1 cellular context compared by ENCODE assay signal in genomic region chr17:44133918-44134476, GRCh38.
TF ChIP-seq lines count a peak whose summit lies in the region.

No MANE protein-coding gene starts in this region.

TF ChIP-seq in HepG2, 621 proteins besides CTCF, POLR2A, EP300 and RAD21 (continued from another document and continues in another):
- TF ChIP-seq ERF (CRISPR knock-in tag; IDR thresholded peaks at IDR 0.05) (peak; percentile 57; the same call in 1 of the 2 replicates), ZNF556 (CRISPR knock-in tag; IDR thresholded peaks at IDR 0.05; ENCODE audit: borderline replicate concordance) (peak; percentile 94), CBX1 (IDR thresholded peaks at IDR 0.05; ENCODE audit: low read depth) (peak; percentile 38), HOXA3 (CRISPR knock-in tag; IDR thresholded peaks at IDR 0.05) (peak; percentile 63; the same call in 1 of the 2 replicates), REL (CRISPR knock-in tag; conservative IDR thresholded peaks at IDR 0.05) (no peak), CEBPG (CRISPR knock-in tag; IDR thresholded peaks at IDR 0.05) (peak; percentile 38; the same call in 1 of the 2 replicates), ZNF501 (CRISPR knock-in tag; IDR thresholded peaks at IDR 0.05) (peak; percentile 84; the same call in 1 of the 2 replicates), SKI (IDR thresholded peaks at IDR 0.05; ENCODE audit: partially characterized antibody) (peak; percentile 39), ZNF607 (CRISPR knock-in tag; IDR thresholded peaks at IDR 0.05; ENCODE audit: borderline replicate concordance) (no peak), ZNF670 (CRISPR knock-in tag; IDR thresholded peaks at IDR 0.05; ENCODE audit: borderline replicate concordance) (peak; percentile 93), ZNF451 (CRISPR knock-in tag; IDR thresholded peaks at IDR 0.05) (peak; percentile 61; the same call in 1 of the 2 replicates), RORA (CRISPR knock-in tag; IDR thresholded peaks at IDR 0.05) (no peak), ZNF83 (CRISPR knock-in tag; IDR thresholded peaks at IDR 0.05; ENCODE audit: borderline replicate concordance) (peak; percentile 50; the same call in 1 of the 2 replicates), KDM3A (CRISPR knock-in tag; IDR thresholded peaks at IDR 0.05; ENCODE audit: low read depth) (0 out of 2 replicates have a peak, but pooled peaks have one; percentile 59), SNAPC2 (CRISPR knock-in tag; IDR thresholded peaks at IDR 0.05) (peak; percentile 86; the same call in 1 of the 2 replicates), ZMYM3 (CRISPR knock-in tag; IDR thresholded peaks at IDR 0.05) (peak; percentile 98), GATA4 (IDR thresholded peaks at IDR 0.05; ENCODE audit: borderline replicate concordance, low read depth) (no peak), GATAD2A (CRISPR knock-in tag; IDR thresholded peaks at IDR 0.05) (peak; percentile 88), ZNF143 (CRISPR knock-in tag; IDR thresholded peaks at IDR 0.05) (peak; percentile 56), YY1 (IDR thresholded peaks at IDR 0.05; ENCODE audit: insufficient read depth, insufficient replicate concordance, low read depth, low read length) (peak; percentile 32), CEBPZ (IDR thresholded peaks at IDR 0.05; ENCODE audit: low read length) (no peak), IKZF4 (CRISPR knock-in tag; IDR thresholded peaks at IDR 0.05; ENCODE audit: borderline replicate concordance, low read depth, not compliant biosample characterization) (no peak), MAX (IDR thresholded peaks at IDR 0.05) (peak; percentile 95), HNF4G (IDR thresholded peaks at IDR 0.05; ENCODE audit: borderline replicate concordance, low read depth, low read length) (no peak; the same call in 1 of the 2 replicates), HNF4G (CRISPR knock-in tag; IDR thresholded peaks at IDR 0.05; ENCODE audit: borderline replicate concordance, low read depth) (peak; percentile 95; the same call in 1 of the 2 replicates), ZNF121 (CRISPR knock-in tag; IDR thresholded peaks at IDR 0.05) (no peak; the same call in 1 of the 2 replicates), SMARCC2 (IDR thresholded peaks at IDR 0.05) (no peak), MXD4 (CRISPR knock-in tag; IDR thresholded peaks at IDR 0.05) (peak; percentile 54; the same call in 1 of the 2 replicates), HNF4A (CRISPR knock-in tag; IDR thresholded peaks at IDR 0.05) (peak; percentile 89), HIC2 (CRISPR knock-in tag; IDR thresholded peaks at IDR 0.05; ENCODE audit: low read depth) (peak; percentile 76; the same call in 1 of the 2 replicates), ZNF44 (CRISPR knock-in tag; IDR thresholded peaks at IDR 0.05) (0 out of 2 replicates have a peak, but pooled peaks have one; percentile 81), MLX (CRISPR knock-in tag; IDR thresholded peaks at IDR 0.05) (peak; percentile 83), ZNF639 (CRISPR knock-in tag; conservative IDR thresholded peaks at IDR 0.05) (0 out of 2 replicates have a peak, but pooled peaks have one; percentile 55), TOE1 (CRISPR knock-in tag; IDR thresholded peaks at IDR 0.05) (no peak), ZBTB7B (CRISPR knock-in tag; IDR thresholded peaks at IDR 0.05) (peak; percentile 85), PPARG (CRISPR knock-in tag; conservative IDR thresholded peaks at IDR 0.05) (peak; percentile 58; the same call in 1 of the 2 replicates), NR2F6 (IDR thresholded peaks at IDR 0.05) (peak; percentile 24; the same call in 1 of the 2 replicates), NR2F6 (CRISPR knock-in tag; IDR thresholded peaks at IDR 0.05) (peak; percentile 86), ZNF354B (CRISPR knock-in tag; IDR thresholded peaks at IDR 0.05) (no peak), ZNF331 (CRISPR knock-in tag; IDR thresholded peaks at IDR 0.05) (peak; percentile 81), MEF2D (CRISPR knock-in tag; IDR thresholded peaks at IDR 0.05) (peak; percentile 91), ZFP91 (CRISPR knock-in tag; IDR thresholded peaks at IDR 0.05; ENCODE audit: borderline replicate concordance) (peak; percentile 87), ZBTB8A (CRISPR knock-in tag; IDR thresholded peaks at IDR 0.05; ENCODE audit: borderline replicate concordance, low read depth) (0 out of 2 replicates have a peak, but pooled peaks have one; percentile 24), CREB3 (CRISPR knock-in tag; IDR thresholded peaks at IDR 0.05) (no peak)
- TF ChIP-seq, protein P1, sequence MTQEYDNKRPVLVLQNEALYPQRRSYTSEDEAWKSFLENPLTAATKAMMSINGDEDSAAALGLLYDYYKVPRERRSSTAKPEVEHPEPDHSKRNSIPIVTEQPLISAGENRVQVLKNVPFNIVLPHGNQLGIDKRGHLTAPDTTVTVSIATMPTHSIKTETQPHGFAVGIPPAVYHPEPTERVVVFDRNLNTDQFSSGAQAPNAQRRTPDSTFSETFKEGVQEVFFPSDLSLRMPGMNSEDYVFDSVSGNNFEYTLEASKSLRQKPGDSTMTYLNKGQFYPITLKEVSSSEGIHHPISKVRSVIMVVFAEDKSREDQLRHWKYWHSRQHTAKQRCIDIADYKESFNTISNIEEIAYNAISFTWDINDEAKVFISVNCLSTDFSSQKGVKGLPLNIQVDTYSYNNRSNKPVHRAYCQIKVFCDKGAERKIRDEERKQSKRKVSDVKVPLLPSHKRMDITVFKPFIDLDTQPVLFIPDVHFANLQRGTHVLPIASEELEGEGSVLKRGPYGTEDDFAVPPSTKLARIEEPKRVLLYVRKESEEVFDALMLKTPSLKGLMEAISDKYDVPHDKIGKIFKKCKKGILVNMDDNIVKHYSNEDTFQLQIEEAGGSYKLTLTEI (CRISPR knock-in tag; conservative IDR thresholded peaks at IDR 0.05) = no peak
- TF ChIP-seq, protein P2, sequence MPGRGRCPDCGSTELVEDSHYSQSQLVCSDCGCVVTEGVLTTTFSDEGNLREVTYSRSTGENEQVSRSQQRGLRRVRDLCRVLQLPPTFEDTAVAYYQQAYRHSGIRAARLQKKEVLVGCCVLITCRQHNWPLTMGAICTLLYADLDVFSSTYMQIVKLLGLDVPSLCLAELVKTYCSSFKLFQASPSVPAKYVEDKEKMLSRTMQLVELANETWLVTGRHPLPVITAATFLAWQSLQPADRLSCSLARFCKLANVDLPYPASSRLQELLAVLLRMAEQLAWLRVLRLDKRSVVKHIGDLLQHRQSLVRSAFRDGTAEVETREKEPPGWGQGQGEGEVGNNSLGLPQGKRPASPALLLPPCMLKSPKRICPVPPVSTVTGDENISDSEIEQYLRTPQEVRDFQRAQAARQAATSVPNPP (CRISPR knock-in tag; IDR thresholded peaks at IDR 0.05) = no peak
- TF ChIP-seq, protein P3, sequence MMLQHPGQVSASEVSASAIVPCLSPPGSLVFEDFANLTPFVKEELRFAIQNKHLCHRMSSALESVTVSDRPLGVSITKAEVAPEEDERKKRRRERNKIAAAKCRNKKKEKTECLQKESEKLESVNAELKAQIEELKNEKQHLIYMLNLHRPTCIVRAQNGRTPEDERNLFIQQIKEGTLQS (CRISPR knock-in tag; IDR thresholded peaks at IDR 0.05) = no peak
- TF ChIP-seq, protein P4, sequence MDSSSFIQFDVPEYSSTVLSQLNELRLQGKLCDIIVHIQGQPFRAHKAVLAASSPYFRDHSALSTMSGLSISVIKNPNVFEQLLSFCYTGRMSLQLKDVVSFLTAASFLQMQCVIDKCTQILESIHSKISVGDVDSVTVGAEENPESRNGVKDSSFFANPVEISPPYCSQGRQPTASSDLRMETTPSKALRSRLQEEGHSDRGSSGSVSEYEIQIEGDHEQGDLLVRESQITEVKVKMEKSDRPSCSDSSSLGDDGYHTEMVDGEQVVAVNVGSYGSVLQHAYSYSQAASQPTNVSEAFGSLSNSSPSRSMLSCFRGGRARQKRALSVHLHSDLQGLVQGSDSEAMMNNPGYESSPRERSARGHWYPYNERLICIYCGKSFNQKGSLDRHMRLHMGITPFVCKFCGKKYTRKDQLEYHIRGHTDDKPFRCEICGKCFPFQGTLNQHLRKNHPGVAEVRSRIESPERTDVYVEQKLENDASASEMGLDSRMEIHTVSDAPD (CRISPR knock-in tag; IDR thresholded peaks at IDR 0.05) = no peak
